18 cellular contexts compared by ENCODE assay signal in genomic region chr2:128797533-128797932, GRCh38.
DNase-seq lines count a peak whose midpoint lies in the region; ATAC-seq and TF ChIP-seq lines count a peak whose summit lies in the region.
"Had no signal": no experiment of that assay in that cellular context is flagged by ENCODE, and none has a peak within 500 bp of the region (broad histone marks: within the 10 kb centered on the region; RNA-seq: fewer than 3 reads in every experiment).

No MANE protein-coding gene starts in this region.

- no peak for TF ChIP-seq CTCF in upper lobe of right lung (IDR thresholded peaks at IDR 0.05)
- TF ChIP-seq CTCF in GM13977 (IDR thresholded peaks at IDR 0.05; ENCODE audit: extremely low read depth, insufficient read depth, missing control alignments), result no peak

- no peak for ATAC-seq in activated CD8-positive, alpha-beta memory T cell treated with anti-CD3 and anti-CD28 coated beads, Interleukin-2, amount 10 ng/mL, durations not matched to agents 7 days and 5 days
- peak; percentile 39 for ATAC-seq in GM21786 (IDR thresholded peaks at IDR 0.05; ENCODE audit: unreplicated experiment)
- peak; percentile 50 for ATAC-seq in HG03432 (IDR thresholded peaks at IDR 0.05; ENCODE audit: unreplicated experiment)
- no peak for ATAC-seq in upper lobe of right lung
- no peak for ATAC-seq in naive thymus-derived CD8-positive, alpha-beta T cell
- ATAC-seq: effector memory CD8-positive, alpha-beta T cell; pancreas had no signal

- no peaks in the 10 kb centered on the region for H3K36me3 Mint-ChIP-seq in activated CD8-positive, alpha-beta memory T cell treated with anti-CD3 and anti-CD28 coated beads, Interleukin-2, amount 10 ng/mL, durations not matched to agents 7 days and 5 days
- H3K36me3 Mint-ChIP-seq in naive thymus-derived CD8-positive, alpha-beta T cell, result no peaks in the 10 kb centered on the region

- H3K4me1 ChIP-seq in upper lobe of right lung, result no peaks in the 10 kb centered on the region
- H3K4me1 ChIP-seq: pancreas, transverse colon had no signal

- H3K27me3 Mint-ChIP-seq in activated CD8-positive, alpha-beta memory T cell treated with anti-CD3 and anti-CD28 coated beads, Interleukin-2, amount 10 ng/mL, durations not matched to agents 7 days and 5 days, result no peaks in the 10 kb centered on the region
- H3K27me3 Mint-ChIP-seq in naive thymus-derived CD8-positive, alpha-beta T cell, result peaks cover 0 to 2% (median 0%) of the 10 kb centered on the region in 5 donors
- H3K27me3 Mint-ChIP-seq: CD4-positive, alpha-beta T cell; effector memory CD8-positive, alpha-beta T cell had no signal

- H3K27me3 ChIP-seq in upper lobe of right lung, result no peaks in the 10 kb centered on the region
- H3K27me3 ChIP-seq: pancreas, transverse colon had no signal

- H3K4me3 ChIP-seq in upper lobe of right lung, result no peak overlapping the region
- H3K4me3 ChIP-seq: pancreas, transverse colon had no signal

- intact Hi-C loops in upper lobe of right lung (cut with DNase I), result no loop called here

- no peaks in the 10 kb centered on the region for H3K9me3 Mint-ChIP-seq in activated CD8-positive, alpha-beta memory T cell treated with anti-CD3 and anti-CD28 coated beads, Interleukin-2, amount 10 ng/mL, durations not matched to agents 7 days and 5 days (ENCODE audit: low read depth)
- no peaks in the 10 kb centered on the region for H3K9me3 Mint-ChIP-seq in naive thymus-derived CD8-positive, alpha-beta T cell
- H3K9me3 Mint-ChIP-seq: CD4-positive, alpha-beta T cell; effector memory CD8-positive, alpha-beta T cell had no signal

- in situ Hi-C loops in GM13977 (cut with MboI; ENCODE audit: low pct_unique_long_range_greater_than_20kb, low sequenced_read_pairs, unreplicated experiment), result no loop called here

- POLR2A ChIA-PET in naive thymus-derived CD8-positive, alpha-beta T cell (lab: Charles Lee), result no interaction called here

- CTCF ChIA-PET in activated CD8-positive, alpha-beta memory T cell treated with anti-CD3 and anti-CD28 coated beads, Interleukin-2, amount 10 ng/mL, durations not matched to agents 7 days and 5 days (lab: Charles Lee), result no interaction called here

- no peak overlapping the region for H3K27ac ChIP-seq in upper lobe of right lung
- H3K27ac ChIP-seq: 22Rv1, pancreas, RWPE1, transverse colon had no signal

- H3K4me3 Mint-ChIP-seq in activated CD8-positive, alpha-beta memory T cell treated with anti-CD3 and anti-CD28 coated beads, Interleukin-2, amount 10 ng/mL, durations not matched to agents 7 days and 5 days, result no peak overlapping the region
- H3K4me3 Mint-ChIP-seq in naive thymus-derived CD8-positive, alpha-beta T cell, result no peak overlapping the region
- H3K4me3 Mint-ChIP-seq: CD4-positive, alpha-beta T cell; effector memory CD8-positive, alpha-beta T cell had no signal

- no peaks in the 10 kb centered on the region for H3K9me3 ChIP-seq in upper lobe of right lung
- H3K9me3 ChIP-seq: pancreas, transverse colon had no signal

- H3K36me3 ChIP-seq in upper lobe of right lung, result no peaks in the 10 kb centered on the region
- H3K36me3 ChIP-seq: pancreas, transverse colon had no signal

- DNase-seq in activated CD8-positive, alpha-beta memory T cell treated with anti-CD3 and anti-CD28 coated beads, Interleukin-2, amount 10 ng/mL, durations not matched to agents 7 days and 5 days, result peak; percentile 3
- DNase-seq in activated CD8-positive, alpha-beta memory T cell treated with anti-CD3 and anti-CD28 coated beads for 24 hours, result no peak
- peak; percentile 13 for DNase-seq in upper lobe of right lung
- DNase-seq in GM13977 (ENCODE audit: low spot score), result no peak
- no peak for DNase-seq in stimulated activated CD4-positive, alpha-beta T cell treated with anti-CD3 and anti-CD28 coated beads, Interleukin-12 subunit alpha, Interleukin-12 subunit beta, amount 100 ng/mL, for 4 hours
- DNase-seq in naive thymus-derived CD8-positive, alpha-beta T cell, result no peak
- DNase-seq: activated effector memory CD4-positive, alpha-beta T cell treated with Interleukin-2 at 50 U/mL for 16 hours; CD4-positive, alpha-beta T cell; effector memory CD8-positive, alpha-beta T cell; foreskin melanocyte; NCI-H1105 treated with DMSO at 0.1 percent for 48 hours; NCI-H510A treated with DMSO at 0.1 percent for 48 hours; transverse colon had no signal

- no peaks in the 10 kb centered on the region for H3K4me1 Mint-ChIP-seq in activated CD8-positive, alpha-beta memory T cell treated with anti-CD3 and anti-CD28 coated beads, Interleukin-2, amount 10 ng/mL, durations not matched to agents 7 days and 5 days
- no peaks in the 10 kb centered on the region for H3K4me1 Mint-ChIP-seq in naive thymus-derived CD8-positive, alpha-beta T cell

- no peak overlapping the region for H3K27ac Mint-ChIP-seq in activated CD8-positive, alpha-beta memory T cell treated with anti-CD3 and anti-CD28 coated beads, Interleukin-2, amount 10 ng/mL, durations not matched to agents 7 days and 5 days
- H3K27ac Mint-ChIP-seq in naive thymus-derived CD8-positive, alpha-beta T cell, result no peak overlapping the region
- H3K27ac Mint-ChIP-seq: CD4-positive, alpha-beta T cell; effector memory CD8-positive, alpha-beta T cell had no signal

Comparison
In these comparisons a context has a peak if more than half of its experiments do, and no peak if none do; other contexts are left out.
1. DNase-seq: peak in activated CD8-positive, alpha-beta memory T cell treated with anti-CD3 and anti-CD28 coated beads, Interleukin-2, amount 10 ng/mL, durations not matched to agents 7 days and 5 days (single experiment) and upper lobe of right lung (single experiment); none in activated CD8-positive, alpha-beta memory T cell treated with anti-CD3 and anti-CD28 coated beads for 24 hours (single experiment), GM13977 (single experiment), stimulated activated CD4-positive, alpha-beta T cell treated with anti-CD3 and anti-CD28 coated beads, Interleukin-12 subunit alpha, Interleukin-12 subunit beta, amount 100 ng/mL, for 4 hours (single experiment) and naive thymus-derived CD8-positive, alpha-beta T cell (0 of 10).
2. ATAC-seq: peak in GM21786 (single experiment) and HG03432 (single experiment); none in activated CD8-positive, alpha-beta memory T cell treated with anti-CD3 and anti-CD28 coated beads, Interleukin-2, amount 10 ng/mL, durations not matched to agents 7 days and 5 days (single experiment), upper lobe of right lung (single experiment) and naive thymus-derived CD8-positive, alpha-beta T cell (0 of 2).